Comparison of ENCODE assay signal across 8 cellular contexts in genomic region chr14:68210729-68211299, GRCh38.
DNase-seq lines count a peak whose midpoint lies in the region; ATAC-seq and TF ChIP-seq lines count a peak whose summit lies in the region.

No MANE protein-coding gene starts in this region.

- H3K36me3 ChIP-seq in RWPE2 (ENCODE audit: low read depth) (no peaks in the 10 kb centered on the region), body of pancreas (replicated peaks in 1 of 2; ENCODE audit: insufficient read depth in 1 of 2, low read depth in 2 of 2) (no peaks in the 10 kb centered on the region), A673 (ENCODE audit: insufficient read depth, low read length, poor library complexity, severe bottlenecking) (no peaks in the 10 kb centered on the region)

- DNase-seq in activated naive CD4-positive, alpha-beta T cell treated with Interleukin-2 at 50 U/mL for 16 hours: peak; percentile 53
- DNase-seq in activated naive CD4-positive, alpha-beta T cell (lab: John Stamatoyannopoulos, UW): no peak
- no peak for DNase-seq in RWPE2 (ENCODE audit: low spot score)
- peak in 3 of 4 donors; percentile 48 to 49 (median 49) for DNase-seq in body of pancreas
- no peak for DNase-seq in left lobe of liver (ENCODE audit: low spot score)
- peak; percentile 19 to 40 for DNase-seq in stimulated activated CD8-positive, alpha-beta memory T cell treated with anti-CD3 and anti-CD28 coated beads, Interleukin-7, amount 100 ng/mL, for 48 hours (ENCODE audit: extremely low read depth in 1 of 2, low read depth in 1 of 2)
- DNase-seq in A673 (ENCODE audit: low spot score): no peak

- H3K4me1 ChIP-seq in RWPE2 (ENCODE audit: insufficient read depth, poor library complexity, severe bottlenecking) (peaks cover 13% of the 10 kb centered on the region), body of pancreas (peaks cover 31% of the 10 kb centered on the region), A673 (ENCODE audit: insufficient read depth, low read length, poor library complexity, severe bottlenecking) (no peaks in the 10 kb centered on the region)

- intact Hi-C loops in body of pancreas (cut with DNase I) (no loop called here), A673 (cut with micrococcal nuclease; ENCODE audit: unreplicated experiment) (no loop called here)

- CTCF ChIA-PET in A673 (lab: Charles Lee): no interaction called here

- no peak for TF ChIP-seq POLR2A in body of pancreas (IDR thresholded peaks at IDR 0.05)

- TF ChIP-seq CTCF in RWPE2 (IDR thresholded peaks at IDR 0.05; ENCODE audit: poor library complexity, severe bottlenecking): no peak
- TF ChIP-seq CTCF in body of pancreas (IDR thresholded peaks at IDR 0.05): no peak
- TF ChIP-seq CTCF in A673 (conservative IDR thresholded peaks at IDR 0.05; ENCODE audit: low read depth, low read length): no peak

- BruUV-seq in A673 (replicated peaks; lab: Mats Ljungman, UMichigan): no TSS peak

- H3K27me3 ChIP-seq in RWPE2 (ENCODE audit: insufficient read depth, poor library complexity, severe bottlenecking): no peaks in the 10 kb centered on the region
- no peaks in the 10 kb centered on the region for H3K27me3 ChIP-seq in body of pancreas
- H3K27me3 ChIP-seq in A673 (replicated peaks; ENCODE audit: insufficient read depth, low read depth, low read length, poor library complexity): no peaks in the 10 kb centered on the region

- ATAC-seq in HG03045 (IDR thresholded peaks at IDR 0.05; ENCODE audit: unreplicated experiment) (peak; percentile 92), RWPE2 (ENCODE audit: low read depth) (peak; percentile 87), body of pancreas (peak; percentile 79), left lobe of liver (peak; percentile 75)

- H3K27ac ChIP-seq in RWPE2 (ENCODE audit: poor library complexity, severe bottlenecking) (peak overlapping the region; percentile 15), body of pancreas (peak overlapping the region; percentile 63 to 76 (median 70)), A673 (ENCODE audit: low read depth, low read length, poor library complexity, severe bottlenecking) (no peak overlapping the region)

- WGBS in body of pancreas, 2 donors: 27 to 32% methylated on average over 5 of the region's 5 CpGs

- H3K9me3 ChIP-seq in RWPE2 (ENCODE audit: severe bottlenecking) (no peaks in the 10 kb centered on the region), body of pancreas (no peaks in the 10 kb centered on the region), A673 (ENCODE audit: low read depth, low read length, poor library complexity, severe bottlenecking) (no peaks in the 10 kb centered on the region)

- POLR2A ChIA-PET in A673 (lab: Charles Lee; ENCODE audit: low non-redundant PET): no interaction called here

- H3K4me3 ChIP-seq in RWPE2 (ENCODE audit: severe bottlenecking): no peak overlapping the region
- H3K4me3 ChIP-seq in body of pancreas: no peak overlapping the region
- no peak overlapping the region for H3K4me3 ChIP-seq in A673 (ENCODE audit: low read depth, low read length, poor library complexity, severe bottlenecking)

Comparison
In these comparisons a context has a peak if more than half of its experiments do, and no peak if none do; other contexts are left out.
1. DNase-seq: peak in activated naive CD4-positive, alpha-beta T cell treated with Interleukin-2 at 50 U/mL for 16 hours (single experiment), body of pancreas (3 of 4) and stimulated activated CD8-positive, alpha-beta memory T cell treated with anti-CD3 and anti-CD28 coated beads, Interleukin-7, amount 100 ng/mL, for 48 hours (2 of 2); none in activated naive CD4-positive, alpha-beta T cell (0 of 4), RWPE2 (single experiment), left lobe of liver (single experiment) and A673 (single experiment).
2. Peak in every context shown above with its lines, with median percentiles within 50 percentile points of each other: ATAC-seq.